Comparison of ENCODE assay signal across 14 cellular contexts in genomic region chr2:168130302-168130701, GRCh38.
"Had no signal": no experiment of that assay in that cellular context is flagged by ENCODE, and none has a peak within 500 bp of the region (broad histone marks: within the 10 kb centered on the region; RNA-seq: fewer than 3 reads in every experiment).

No MANE protein-coding gene starts in this region.

- H3K27me3 ChIP-seq: thyroid gland, vagina had no signal

- H3K4me3 ChIP-seq: coronary artery, smooth muscle cell, thyroid gland, vagina had no signal

- H3K36me3 ChIP-seq: thyroid gland had no signal

- DNase-seq: activated CD4-positive, alpha-beta T cell treated with anti-CD3 and anti-CD28 coated beads, Interleukin-2, amount 50 U/mL, for 48 hours; activated CD8-positive, alpha-beta memory T cell treated with anti-CD3 and anti-CD28 coated beads, Interleukin-2, amount 10 ng/mL, durations not matched to agents 7 days and 5 days; activated naive CD8-positive, alpha-beta T cell treated with anti-CD3 and anti-CD28 coated beads, Interleukin-2, amount 10 ng/mL, durations not matched to agents 7 days and 5 days; activated T-cell treated with anti-CD3 and anti-CD28 coated beads, Interleukin-2, amount 50 U/mL, for 4 hours; aorta; effector CD4-positive, alpha-beta T cell; mesendoderm; retina; T-helper 17 cell; thyroid gland had no signal

- H3K9me3 ChIP-seq: thyroid gland, vagina had no signal

- H3K4me2 ChIP-seq: smooth muscle cell had no signal

- ATAC-seq: activated CD8-positive, alpha-beta memory T cell treated with anti-CD3 and anti-CD28 coated beads, Interleukin-2, amount 10 ng/mL, durations not matched to agents 7 days and 5 days; activated T-cell treated with anti-CD3 and anti-CD28 coated beads, Interleukin-2, amount 50 U/mL, for 4 hours; T-helper 17 cell had no signal

- H3K27me3 Mint-ChIP-seq: activated CD8-positive, alpha-beta memory T cell treated with anti-CD3 and anti-CD28 coated beads, Interleukin-2, amount 10 ng/mL, durations not matched to agents 7 days and 5 days; activated naive CD8-positive, alpha-beta T cell treated with anti-CD3 and anti-CD28 coated beads, Interleukin-2, amount 10 ng/mL, durations not matched to agents 7 days and 5 days; T-helper 17 cell had no signal

- H3K4me1 ChIP-seq: thyroid gland, vagina had no signal

- H3K4me1 Mint-ChIP-seq: activated CD8-positive, alpha-beta memory T cell treated with anti-CD3 and anti-CD28 coated beads, Interleukin-2, amount 10 ng/mL, durations not matched to agents 7 days and 5 days had no signal

- H3K4me3 Mint-ChIP-seq: activated CD8-positive, alpha-beta memory T cell treated with anti-CD3 and anti-CD28 coated beads, Interleukin-2, amount 10 ng/mL, durations not matched to agents 7 days and 5 days; activated naive CD8-positive, alpha-beta T cell treated with anti-CD3 and anti-CD28 coated beads, Interleukin-2, amount 10 ng/mL, durations not matched to agents 7 days and 5 days; activated T-cell treated with anti-CD3 and anti-CD28 coated beads, Interleukin-2, amount 50 U/mL, for 4 hours; neural crest cell; T-helper 17 cell had no signal

- H3K27ac ChIP-seq: coronary artery, thyroid gland, vagina had no signal

- H3K27ac Mint-ChIP-seq: activated CD8-positive, alpha-beta memory T cell treated with anti-CD3 and anti-CD28 coated beads, Interleukin-2, amount 10 ng/mL, durations not matched to agents 7 days and 5 days; activated naive CD8-positive, alpha-beta T cell treated with anti-CD3 and anti-CD28 coated beads, Interleukin-2, amount 10 ng/mL, durations not matched to agents 7 days and 5 days had no signal

- H3K9me3 Mint-ChIP-seq: activated naive CD8-positive, alpha-beta T cell treated with anti-CD3 and anti-CD28 coated beads, Interleukin-2, amount 10 ng/mL, durations not matched to agents 7 days and 5 days; activated T-cell treated with anti-CD3 and anti-CD28 coated beads, Interleukin-2, amount 50 U/mL, for 4 hours; neural crest cell had no signal
